Comparison of ENCODE assay signal across 20 cellular contexts in the genomic region with DNA sequence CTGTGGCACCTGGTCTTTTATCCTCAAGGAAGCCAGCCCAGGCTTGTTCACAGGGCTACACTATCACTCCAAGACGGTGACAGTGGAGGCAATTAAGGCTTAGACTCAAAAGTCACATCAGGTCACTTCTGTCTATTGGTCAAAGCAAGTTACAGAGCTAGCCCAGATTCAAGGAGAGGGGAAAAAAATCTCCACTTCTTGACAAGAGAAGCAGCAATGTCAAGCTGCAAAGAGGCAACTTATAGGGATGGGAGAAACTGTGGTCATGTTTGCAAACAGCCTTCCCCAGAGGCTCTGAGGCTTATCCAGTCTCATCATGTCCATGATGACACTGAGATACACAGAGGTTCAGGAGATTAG. TPM values are rescaled to one million over a fixed set of nuclear protein-coding genes. Genes with fewer than 3 reads are reported as not detected.
DNase-seq lines count a peak whose midpoint lies in the region; ATAC-seq and TF ChIP-seq lines count a peak whose summit lies in the region.
"Had no signal": no experiment of that assay in that cellular context is flagged by ENCODE, and none has a peak within 500 bp of the region (broad histone marks: within the 10 kb centered on the region; RNA-seq: fewer than 3 reads in every experiment).

No MANE protein-coding gene starts in this region.

- POLR2A ChIA-PET in SK-N-SH (lab: Yijun Ruan, JAX) = interaction anchor here (0.6 kb wide), 1 partner anchor 36 kb away, joined by 4 read pairs; no protein-coding TSS in a partner anchor

- TF ChIP-seq EP300 in SK-N-SH (IDR thresholded peaks at IDR 0.05; ENCODE audit: borderline replicate concordance in 1 of 2, low read depth in 1 of 2, low read length in 1 of 2) = 0 out of 4 replicates have a peak, but pooled peaks of 1 of the 2 experiments have one; percentile 1
- TF ChIP-seq EP300 in suprapubic skin (IDR thresholded peaks at IDR 0.05) = no peak

- H2AFZ ChIP-seq in SK-N-SH (ENCODE audit: low read depth) = no peak overlapping the region
- H2AFZ ChIP-seq: hepatocyte had no signal

- DNase-seq in SK-N-SH (no peak), NCI-H526 treated with DMSO at 0.1 percent for 48 hours (lab: John Stamatoyannopoulos, UW) (peak; percentile 1), fibroblast of villous mesenchyme (ENCODE audit: low read depth) (peak; percentile 35), suprapubic skin (ENCODE audit: low spot score in 2 of 2) (no peak), NCI-H1694 treated with DMSO at 0.1 percent for 48 hours (lab: John Stamatoyannopoulos, UW) (no peak)
- DNase-seq: activated CD4-positive, CD25-positive, alpha-beta regulatory T cell; activated CD8-positive, alpha-beta memory T cell treated with anti-CD3 and anti-CD28 coated beads, Interleukin-2, amount 50 U/mL, for 48 hours; activated naive CD8-positive, alpha-beta T cell treated with anti-CD3 and anti-CD28 coated beads, Interleukin-2, amount 10 ng/mL, durations not matched to agents 7 days and 5 days; HCEC 1CT; MG63; naive thymus-derived CD8-positive, alpha-beta T cell; NCI-H2227 treated with DMSO at 0.1 percent for 48 hours; retina; stimulated activated naive CD8-positive, alpha-beta T cell treated with anti-CD3 and anti-CD28 coated beads, Interleukin-15, amount 100 ng/mL, for 72 hours had no signal

- H3F3A ChIP-seq in SK-N-SH (replicated peaks; ENCODE audit: insufficient read depth) = peaks cover 12% of the 10 kb centered on the region

- CTCF ChIA-PET in SK-N-SH (lab: Yijun Ruan, JAX) = interaction anchor here (1.2 to 5.5 kb wide), 3 partner anchors 10 to 73 kb away, joined by 5 to 25 read pairs (median 9); partner anchors contain the start of gene SERPINF1

- no peak for TF ChIP-seq POLR2A in suprapubic skin (IDR thresholded peaks at IDR 0.05)

- H3K4me1 ChIP-seq in SK-N-SH (ENCODE audit: control insufficient read depth in 1 of 2, insufficient read depth in 2 of 2, low read depth in 1 of 2, low read length in 1 of 2) (peaks cover 8 to 19% of the 10 kb centered on the region in 2 experiments; a peak in 2 of 4 replicates), suprapubic skin (peaks cover 20% of the 10 kb centered on the region)

- 63% methylated on average over 1 of the region's 1 CpG for WGBS in SK-N-SH (ENCODE audit: low lambda C conversion rate)
- WGBS in suprapubic skin = 17% methylated on average over 1 of the region's 1 CpG

- no peaks in the 10 kb centered on the region for H4K20me1 ChIP-seq in SK-N-SH (ENCODE audit: insufficient read depth)

- H3K27me3 ChIP-seq in SK-N-SH (ENCODE audit: insufficient read depth) (no peaks in the 10 kb centered on the region), suprapubic skin (no peaks in the 10 kb centered on the region)
- H3K27me3 ChIP-seq: hepatocyte, MG63 had no signal

- no peak overlapping the region for H3K9ac ChIP-seq in SK-N-SH

- no peak for TF ChIP-seq RAD21 in SK-N-SH (IDR thresholded peaks at IDR 0.05; ENCODE audit: low read length)

- H3K79me2 ChIP-seq in SK-N-SH (ENCODE audit: insufficient read depth) = peaks cover 29% of the 10 kb centered on the region; the same call in 1 of the 2 replicates

- H3K27ac ChIP-seq in SK-N-SH (ENCODE audit: low read depth in 2 of 2, low read length in 1 of 2) (peak overlapping the region in 1 of 2 experiments; percentile 77; a peak in 2 of 4 replicates), suprapubic skin (peak overlapping the region; percentile 55)
- H3K27ac ChIP-seq: hepatocyte had no signal

- H3K4me3 ChIP-seq in SK-N-SH (ENCODE audit: low read depth in 2 of 2, low read length in 1 of 2) = no peak overlapping the region
- no peak overlapping the region for H3K4me3 ChIP-seq in fibroblast of villous mesenchyme (ENCODE audit: low read depth, low read length)
- no peak overlapping the region for H3K4me3 ChIP-seq in suprapubic skin
- H3K4me3 ChIP-seq: hepatocyte, MG63 had no signal

- no peaks in the 10 kb centered on the region for H3K9me2 ChIP-seq in SK-N-SH

- no peak overlapping the region for H3K4me2 ChIP-seq in SK-N-SH
- H3K4me2 ChIP-seq: hepatocyte had no signal

- TF ChIP-seq CTCF in SK-N-SH (IDR thresholded peaks at IDR 0.05) = no peak
- TF ChIP-seq CTCF in fibroblast of villous mesenchyme (IDR thresholded peaks at IDR 0.05; ENCODE audit: insufficient read depth, low read depth, low read length) = no peak
- no peak for TF ChIP-seq CTCF in suprapubic skin (IDR thresholded peaks at IDR 0.05)

- ATAC-seq in SK-N-SH treated with all-trans-retinoic acid at 6 μM for 48 hours (peak; percentile 43), HG02970 (IDR thresholded peaks at IDR 0.05; ENCODE audit: low FRiP score, unreplicated experiment) (no peak), HG02759 (IDR thresholded peaks at IDR 0.05; ENCODE audit: unreplicated experiment) (no peak)
- ATAC-seq: left lobe of liver; naive thymus-derived CD8-positive, alpha-beta T cell; stimulated activated naive CD8-positive, alpha-beta T cell treated with anti-CD3 and anti-CD28 coated beads, Interleukin-15, amount 100 ng/mL, for 72 hours had no signal

- no peaks in the 10 kb centered on the region for H3K9me3 ChIP-seq in SK-N-SH
- H3K9me3 ChIP-seq in suprapubic skin = no peaks in the 10 kb centered on the region
- H3K9me3 ChIP-seq: MG63 had no signal

- H3K36me3 ChIP-seq in SK-N-SH (replicated peaks in 1 of 2; ENCODE audit: control insufficient read depth in 1 of 2, insufficient read depth in 2 of 2, low read length in 1 of 2) = peaks cover 0 to 5% of the 10 kb centered on the region in 2 experiments
- H3K36me3 ChIP-seq in suprapubic skin = peaks cover 6% of the 10 kb centered on the region
- H3K36me3 ChIP-seq: MG63 had no signal

TF ChIP-seq in SK-N-SH treated with all-trans-retinoic acid at 6 μM for 48 hours, 23 proteins besides CTCF, POLR2A, EP300 and RAD21 (continues in another document):
- TF ChIP-seq ZNF565 (CRISPR knock-in tag; conservative IDR thresholded peaks at IDR 0.05; ENCODE audit: low read depth) (no peak), ZNF70 (CRISPR knock-in tag; IDR thresholded peaks at IDR 0.05) (no peak), PPARA (CRISPR knock-in tag; IDR thresholded peaks at IDR 0.05; ENCODE audit: borderline replicate concordance) (no peak), ZFP30 (CRISPR knock-in tag; IDR thresholded peaks at IDR 0.05) (no peak), ARNTL (CRISPR knock-in tag; IDR thresholded peaks at IDR 0.05; ENCODE audit: borderline replicate concordance, low read depth) (no peak), ZC3H10 (CRISPR knock-in tag; IDR thresholded peaks at IDR 0.05) (no peak), GLIS3 (CRISPR knock-in tag; IDR thresholded peaks at IDR 0.05) (no peak), TOX (CRISPR knock-in tag; IDR thresholded peaks at IDR 0.05; ENCODE audit: borderline replicate concordance) (no peak), OSR1 (CRISPR knock-in tag; IDR thresholded peaks at IDR 0.05) (no peak), SNAI2 (CRISPR knock-in tag; IDR thresholded peaks at IDR 0.05) (no peak)

TF ChIP-seq in SK-N-SH, 30 proteins besides CTCF, POLR2A, EP300 and RAD21 (continues in another document):
- TF ChIP-seq NFIC (IDR thresholded peaks at IDR 0.05; ENCODE audit: borderline replicate concordance) = no peak
- no peak for TF ChIP-seq RCOR1 (IDR thresholded peaks at IDR 0.05; ENCODE audit: low read length)
- no peak for TF ChIP-seq MAX (IDR thresholded peaks at IDR 0.05; ENCODE audit: low read depth)
- TF ChIP-seq JUND (IDR thresholded peaks at IDR 0.05) = no peak
- no peak for TF ChIP-seq ZBTB33 (IDR thresholded peaks at IDR 0.05; ENCODE audit: borderline replicate concordance, low read depth)
- no peak for TF ChIP-seq MXI1 (IDR thresholded peaks at IDR 0.05; ENCODE audit: low read depth, low read length)
- no peak for TF ChIP-seq GATA2 (CRISPR knock-in tag; IDR thresholded peaks at IDR 0.05)
- no peak for TF ChIP-seq FOXJ3 (CRISPR knock-in tag; IDR thresholded peaks at IDR 0.05)
- no peak for TF ChIP-seq YY1 (IDR thresholded peaks at IDR 0.05; ENCODE audit: low read depth)
- no peak for TF ChIP-seq TCF12 (IDR thresholded peaks at IDR 0.05)
- TF ChIP-seq TAF1 (IDR thresholded peaks at IDR 0.05; ENCODE audit: borderline replicate concordance, low read depth, low read length) = no peak

RNA-seq across cellular contexts. Expression of gene SERPINF1, which starts 31.6 kb away (rescaled TPM):
- polyA plus RNA-seq in SK-N-SH (2012; rRNA removed) = 380 and 392 TPM in 2 replicates
- polyA plus RNA-seq in SK-N-SH (2012; cell fraction: cytosol; rRNA removed) = 248 and 316 TPM in 2 replicates
- polyA plus RNA-seq in SK-N-SH (2012; cell fraction: nucleus; rRNA removed) = 275 and 299 TPM in 2 replicates
- total RNA-seq in fibroblast of villous mesenchyme = 51.0 and 108 TPM in 2 replicates
- 100 to 1,000 TPM; 146 to 256 (median 194) TPM for total RNA-seq in suprapubic skin
- total RNA-seq: OCI-LY7 had no signal

RNA-seq across cellular contexts. Expression of gene SMYD4, which starts 36.3 kb away (rescaled TPM):
- 4.9 and 6.1 TPM in 2 replicates for polyA plus RNA-seq in SK-N-SH (2012; rRNA removed)
- 3.0 and 3.9 TPM in 2 replicates for polyA plus RNA-seq in SK-N-SH (2012; cell fraction: cytosol; rRNA removed)
- 8.2 and 13.4 TPM in 2 replicates for polyA plus RNA-seq in SK-N-SH (2012; cell fraction: nucleus; rRNA removed)
- 9.3 and 12.5 TPM in 2 replicates for total RNA-seq in fibroblast of villous mesenchyme
- 10 to 100 TPM in 2 of 4 donors, 1 to 10 TPM in 2; 6.4 to 31.7 (median 14.3) TPM for total RNA-seq in suprapubic skin

RNA-seq across cellular contexts. Expression of gene RPA1, which starts 36.4 kb away (rescaled TPM):
- polyA plus RNA-seq in SK-N-SH (2012; rRNA removed) = 47.2 and 53.7 TPM in 2 replicates
- 48.7 and 51.8 TPM in 2 replicates for polyA plus RNA-seq in SK-N-SH (2012; cell fraction: cytosol; rRNA removed)
- 54.9 and 57.1 TPM in 2 replicates for polyA plus RNA-seq in SK-N-SH (2012; cell fraction: nucleus; rRNA removed)
- total RNA-seq in fibroblast of villous mesenchyme = 13.4 and 13.5 TPM in 2 replicates
- total RNA-seq in suprapubic skin = 10 to 100 TPM; 27.6 to 58.2 (median 36.7) TPM

RNA-seq across cellular contexts. Expression of gene SERPINF2, which starts 50.8 kb away (rescaled TPM):
- 0.16 and 0.26 TPM in 2 replicates for polyA plus RNA-seq in SK-N-SH (2012; rRNA removed)
- polyA plus RNA-seq in SK-N-SH (2012; cell fraction: cytosol; rRNA removed) = 0.05 and 0.18 TPM in 2 replicates
- polyA plus RNA-seq in SK-N-SH (2012; cell fraction: nucleus; rRNA removed) = 1.0 and 1.5 TPM in 2 replicates
- total RNA-seq in fibroblast of villous mesenchyme (0.43 TPM in 1 of 2 replicates, not detected in the other), suprapubic skin (1 to 10 TPM; 3.9 to 7.4 (median 5.9) TPM)

Comparison
In these comparisons a context has a peak if more than half of its experiments do, and no peak if none do; other contexts are left out.
1. DNase-seq: peak in NCI-H526 treated with DMSO at 0.1 percent for 48 hours (single experiment) and fibroblast of villous mesenchyme (single experiment); none in SK-N-SH (single experiment), suprapubic skin (0 of 2) and NCI-H1694 treated with DMSO at 0.1 percent for 48 hours (single experiment).